Comparison of ENCODE assay signal across 2 cellular contexts in the genomic region with DNA sequence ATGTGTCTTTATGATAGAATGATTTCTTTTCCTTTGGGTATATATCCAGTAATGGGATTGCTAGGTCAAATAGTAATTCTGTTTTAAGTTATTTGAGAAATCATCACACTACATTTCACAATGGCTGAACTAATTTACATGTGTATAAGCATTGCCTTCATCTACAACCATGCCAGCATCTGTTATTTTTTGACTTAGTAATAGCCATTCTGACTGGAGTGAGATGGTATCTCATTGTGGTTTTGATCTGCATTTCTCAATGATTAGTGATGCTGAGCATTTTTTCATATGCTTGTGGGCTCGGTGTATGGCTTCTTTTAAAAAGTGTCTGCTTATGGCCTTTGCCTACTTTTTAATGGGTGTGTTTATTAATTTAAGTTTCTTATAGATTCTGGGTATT.
A peak's percentile ranks its signal among the peaks of the same experiment; 100 is the strongest.
TF ChIP-seq lines count a peak whose summit lies in the region.

No MANE protein-coding gene starts in this region.

TF ChIP-seq in SK-N-SH, 30 proteins besides CTCF, POLR2A, EP300 and RAD21 (continued from another document):
- TF ChIP-seq, protein P1, sequence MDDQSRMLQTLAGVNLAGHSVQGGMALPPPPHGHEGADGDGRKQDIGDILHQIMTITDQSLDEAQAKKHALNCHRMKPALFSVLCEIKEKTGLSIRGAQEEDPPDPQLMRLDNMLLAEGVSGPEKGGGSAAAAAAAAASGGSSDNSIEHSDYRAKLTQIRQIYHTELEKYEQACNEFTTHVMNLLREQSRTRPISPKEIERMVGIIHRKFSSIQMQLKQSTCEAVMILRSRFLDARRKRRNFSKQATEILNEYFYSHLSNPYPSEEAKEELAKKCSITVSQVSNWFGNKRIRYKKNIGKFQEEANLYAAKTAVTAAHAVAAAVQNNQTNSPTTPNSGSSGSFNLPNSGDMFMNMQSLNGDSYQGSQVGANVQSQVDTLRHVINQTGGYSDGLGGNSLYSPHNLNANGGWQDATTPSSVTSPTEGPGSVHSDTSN (IDR thresholded peaks at IDR 0.05), result peak; percentile 95
- TF ChIP-seq TAF1 (IDR thresholded peaks at IDR 0.05; ENCODE audit: borderline replicate concordance, low read depth, low read length) (peak; percentile 24; the same call in 1 of the 2 replicates), MEF2A (IDR thresholded peaks at IDR 0.05; ENCODE audit: borderline replicate concordance, low read depth) (peak; percentile 54; the same call in 1 of the 2 replicates), SMC3 (IDR thresholded peaks at IDR 0.05; ENCODE audit: low read depth, low read length) (no peak), YY1 (IDR thresholded peaks at IDR 0.05; ENCODE audit: low read depth) (peak; percentile 73; the same call in 1 of the 2 replicates), RXRA (IDR thresholded peaks at IDR 0.05; ENCODE audit: borderline replicate concordance, low read depth) (peak; percentile 68; the same call in 1 of the 2 replicates), JUND (IDR thresholded peaks at IDR 0.05) (peak; percentile 97), ELF1 (IDR thresholded peaks at IDR 0.05) (no peak), TEAD4 (IDR thresholded peaks at IDR 0.05; ENCODE audit: borderline replicate concordance, insufficient read depth) (peak; percentile 92), RFX5 (IDR thresholded peaks at IDR 0.05; ENCODE audit: low read length) (no peak), FOSL2 (IDR thresholded peaks at IDR 0.05; ENCODE audit: borderline replicate concordance, low read depth) (peak; percentile 87), GATA2 (CRISPR knock-in tag; IDR thresholded peaks at IDR 0.05) (no peak), SIN3A (IDR thresholded peaks at IDR 0.05; ENCODE audit: borderline replicate concordance, low read depth, low read length) (0 out of 2 replicates have a peak, but pooled peaks have one; percentile 33), GABPA (IDR thresholded peaks at IDR 0.05; ENCODE audit: low read depth) (no peak), EZH2phosphoT487 (IDR thresholded peaks at IDR 0.05; ENCODE audit: borderline replicate concordance, low read depth) (no peak), NFIC (IDR thresholded peaks at IDR 0.05; ENCODE audit: borderline replicate concordance) (peak; percentile 87)
- TF ChIP-seq, protein P2, sequence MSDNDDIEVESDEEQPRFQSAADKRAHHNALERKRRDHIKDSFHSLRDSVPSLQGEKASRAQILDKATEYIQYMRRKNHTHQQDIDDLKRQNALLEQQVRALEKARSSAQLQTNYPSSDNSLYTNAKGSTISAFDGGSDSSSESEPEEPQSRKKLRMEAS (IDR thresholded peaks at IDR 0.05; ENCODE audit: low read depth), result peak; percentile 41; the same call in 1 of the 2 replicates
- TF ChIP-seq, protein P3, sequence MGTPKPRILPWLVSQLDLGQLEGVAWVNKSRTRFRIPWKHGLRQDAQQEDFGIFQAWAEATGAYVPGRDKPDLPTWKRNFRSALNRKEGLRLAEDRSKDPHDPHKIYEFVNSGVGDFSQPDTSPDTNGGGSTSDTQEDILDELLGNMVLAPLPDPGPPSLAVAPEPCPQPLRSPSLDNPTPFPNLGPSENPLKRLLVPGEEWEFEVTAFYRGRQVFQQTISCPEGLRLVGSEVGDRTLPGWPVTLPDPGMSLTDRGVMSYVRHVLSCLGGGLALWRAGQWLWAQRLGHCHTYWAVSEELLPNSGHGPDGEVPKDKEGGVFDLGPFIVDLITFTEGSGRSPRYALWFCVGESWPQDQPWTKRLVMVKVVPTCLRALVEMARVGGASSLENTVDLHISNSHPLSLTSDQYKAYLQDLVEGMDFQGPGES (IDR thresholded peaks at IDR 0.05; ENCODE audit: low read depth, low read length), result no peak
- TF ChIP-seq, protein P4, sequence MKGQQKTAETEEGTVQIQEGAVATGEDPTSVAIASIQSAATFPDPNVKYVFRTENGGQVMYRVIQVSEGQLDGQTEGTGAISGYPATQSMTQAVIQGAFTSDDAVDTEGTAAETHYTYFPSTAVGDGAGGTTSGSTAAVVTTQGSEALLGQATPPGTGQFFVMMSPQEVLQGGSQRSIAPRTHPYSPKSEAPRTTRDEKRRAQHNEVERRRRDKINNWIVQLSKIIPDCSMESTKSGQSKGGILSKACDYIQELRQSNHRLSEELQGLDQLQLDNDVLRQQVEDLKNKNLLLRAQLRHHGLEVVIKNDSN (IDR thresholded peaks at IDR 0.05; ENCODE audit: borderline replicate concordance, low read depth), result peak; percentile 36; the same call in 1 of the 2 replicates
- TF ChIP-seq, protein P5, sequence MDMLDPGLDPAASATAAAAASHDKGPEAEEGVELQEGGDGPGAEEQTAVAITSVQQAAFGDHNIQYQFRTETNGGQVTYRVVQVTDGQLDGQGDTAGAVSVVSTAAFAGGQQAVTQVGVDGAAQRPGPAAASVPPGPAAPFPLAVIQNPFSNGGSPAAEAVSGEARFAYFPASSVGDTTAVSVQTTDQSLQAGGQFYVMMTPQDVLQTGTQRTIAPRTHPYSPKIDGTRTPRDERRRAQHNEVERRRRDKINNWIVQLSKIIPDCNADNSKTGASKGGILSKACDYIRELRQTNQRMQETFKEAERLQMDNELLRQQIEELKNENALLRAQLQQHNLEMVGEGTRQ (IDR thresholded peaks at IDR 0.05; ENCODE audit: borderline replicate concordance, low read depth, low read length), result no peak
- TF ChIP-seq, protein P6, sequence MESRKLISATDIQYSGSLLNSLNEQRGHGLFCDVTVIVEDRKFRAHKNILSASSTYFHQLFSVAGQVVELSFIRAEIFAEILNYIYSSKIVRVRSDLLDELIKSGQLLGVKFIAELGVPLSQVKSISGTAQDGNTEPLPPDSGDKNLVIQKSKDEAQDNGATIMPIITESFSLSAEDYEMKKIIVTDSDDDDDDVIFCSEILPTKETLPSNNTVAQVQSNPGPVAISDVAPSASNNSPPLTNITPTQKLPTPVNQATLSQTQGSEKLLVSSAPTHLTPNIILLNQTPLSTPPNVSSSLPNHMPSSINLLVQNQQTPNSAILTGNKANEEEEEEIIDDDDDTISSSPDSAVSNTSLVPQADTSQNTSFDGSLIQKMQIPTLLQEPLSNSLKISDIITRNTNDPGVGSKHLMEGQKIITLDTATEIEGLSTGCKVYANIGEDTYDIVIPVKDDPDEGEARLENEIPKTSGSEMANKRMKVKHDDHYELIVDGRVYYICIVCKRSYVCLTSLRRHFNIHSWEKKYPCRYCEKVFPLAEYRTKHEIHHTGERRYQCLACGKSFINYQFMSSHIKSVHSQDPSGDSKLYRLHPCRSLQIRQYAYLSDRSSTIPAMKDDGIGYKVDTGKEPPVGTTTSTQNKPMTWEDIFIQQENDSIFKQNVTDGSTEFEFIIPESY (IDR thresholded peaks at IDR 0.05; ENCODE audit: borderline replicate concordance, low read depth), result peak; percentile 61; the same call in 1 of the 2 replicates

TF ChIP-seq in HepG2, 621 proteins besides CTCF, POLR2A, EP300 and RAD21:
- TF ChIP-seq, protein P7, sequence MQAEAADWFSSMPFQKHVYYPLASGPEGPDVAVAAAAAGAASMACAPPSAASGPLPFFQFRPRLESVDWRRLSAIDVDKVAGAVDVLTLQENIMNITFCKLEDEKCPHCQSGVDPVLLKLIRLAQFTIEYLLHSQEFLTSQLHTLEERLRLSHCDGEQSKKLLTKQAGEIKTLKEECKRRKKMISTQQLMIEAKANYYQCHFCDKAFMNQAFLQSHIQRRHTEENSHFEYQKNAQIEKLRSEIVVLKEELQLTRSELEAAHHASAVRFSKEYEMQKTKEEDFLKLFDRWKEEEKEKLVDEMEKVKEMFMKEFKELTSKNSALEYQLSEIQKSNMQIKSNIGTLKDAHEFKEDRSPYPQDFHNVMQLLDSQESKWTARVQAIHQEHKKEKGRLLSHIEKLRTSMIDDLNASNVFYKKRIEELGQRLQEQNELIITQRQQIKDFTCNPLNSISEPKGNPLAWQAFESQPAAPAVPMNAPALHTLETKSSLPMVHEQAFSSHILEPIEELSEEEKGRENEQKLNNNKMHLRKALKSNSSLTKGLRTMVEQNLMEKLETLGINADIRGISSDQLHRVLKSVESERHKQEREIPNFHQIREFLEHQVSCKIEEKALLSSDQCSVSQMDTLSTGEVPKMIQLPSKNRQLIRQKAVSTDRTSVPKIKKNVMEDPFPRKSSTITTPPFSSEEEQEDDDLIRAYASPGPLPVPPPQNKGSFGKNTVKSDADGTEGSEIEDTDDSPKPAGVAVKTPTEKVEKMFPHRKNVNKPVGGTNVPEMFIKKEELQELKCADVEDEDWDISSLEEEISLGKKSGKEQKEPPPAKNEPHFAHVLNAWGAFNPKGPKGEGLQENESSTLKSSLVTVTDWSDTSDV (CRISPR knock-in tag; IDR thresholded peaks at IDR 0.05), result no peak
- TF ChIP-seq SMC3 (IDR thresholded peaks at IDR 0.05; ENCODE audit: low read length) (no peak), ATF7 (IDR thresholded peaks at IDR 0.05) (no peak), ATF7 (CRISPR knock-in tag; IDR thresholded peaks at IDR 0.05) (no peak), FOXK1 (CRISPR knock-in tag; IDR thresholded peaks at IDR 0.05; ENCODE audit: borderline replicate concordance, low read depth) (no peak), ZNF451 (CRISPR knock-in tag; IDR thresholded peaks at IDR 0.05) (no peak), GABPB1 (CRISPR knock-in tag; IDR thresholded peaks at IDR 0.05) (no peak), FOXA1 (IDR thresholded peaks at IDR 0.05) (no peak), FOXA1 (CRISPR knock-in tag; IDR thresholded peaks at IDR 0.05) (no peak), ETV6 (CRISPR knock-in tag; conservative IDR thresholded peaks at IDR 0.05) (no peak), ZNF850 (CRISPR knock-in tag; conservative IDR thresholded peaks at IDR 0.05) (no peak), MEIS1 (CRISPR knock-in tag; IDR thresholded peaks at IDR 0.05; ENCODE audit: borderline replicate concordance) (no peak), KAT2B (IDR thresholded peaks at IDR 0.05; ENCODE audit: borderline replicate concordance, low read depth, low read length) (no peak), KAT8 (CRISPR knock-in tag; IDR thresholded peaks at IDR 0.05) (no peak), ZMYM3 (CRISPR knock-in tag; IDR thresholded peaks at IDR 0.05) (no peak)
- TF ChIP-seq, protein P8, sequence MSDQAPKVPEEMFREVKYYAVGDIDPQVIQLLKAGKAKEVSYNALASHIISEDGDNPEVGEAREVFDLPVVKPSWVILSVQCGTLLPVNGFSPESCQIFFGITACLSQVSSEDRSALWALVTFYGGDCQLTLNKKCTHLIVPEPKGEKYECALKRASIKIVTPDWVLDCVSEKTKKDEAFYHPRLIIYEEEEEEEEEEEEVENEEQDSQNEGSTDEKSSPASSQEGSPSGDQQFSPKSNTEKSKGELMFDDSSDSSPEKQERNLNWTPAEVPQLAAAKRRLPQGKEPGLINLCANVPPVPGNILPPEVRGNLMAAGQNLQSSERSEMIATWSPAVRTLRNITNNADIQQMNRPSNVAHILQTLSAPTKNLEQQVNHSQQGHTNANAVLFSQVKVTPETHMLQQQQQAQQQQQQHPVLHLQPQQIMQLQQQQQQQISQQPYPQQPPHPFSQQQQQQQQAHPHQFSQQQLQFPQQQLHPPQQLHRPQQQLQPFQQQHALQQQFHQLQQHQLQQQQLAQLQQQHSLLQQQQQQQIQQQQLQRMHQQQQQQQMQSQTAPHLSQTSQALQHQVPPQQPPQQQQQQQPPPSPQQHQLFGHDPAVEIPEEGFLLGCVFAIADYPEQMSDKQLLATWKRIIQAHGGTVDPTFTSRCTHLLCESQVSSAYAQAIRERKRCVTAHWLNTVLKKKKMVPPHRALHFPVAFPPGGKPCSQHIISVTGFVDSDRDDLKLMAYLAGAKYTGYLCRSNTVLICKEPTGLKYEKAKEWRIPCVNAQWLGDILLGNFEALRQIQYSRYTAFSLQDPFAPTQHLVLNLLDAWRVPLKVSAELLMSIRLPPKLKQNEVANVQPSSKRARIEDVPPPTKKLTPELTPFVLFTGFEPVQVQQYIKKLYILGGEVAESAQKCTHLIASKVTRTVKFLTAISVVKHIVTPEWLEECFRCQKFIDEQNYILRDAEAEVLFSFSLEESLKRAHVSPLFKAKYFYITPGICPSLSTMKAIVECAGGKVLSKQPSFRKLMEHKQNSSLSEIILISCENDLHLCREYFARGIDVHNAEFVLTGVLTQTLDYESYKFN (CRISPR knock-in tag; conservative IDR thresholded peaks at IDR 0.05), result no peak
- TF ChIP-seq, protein P9, sequence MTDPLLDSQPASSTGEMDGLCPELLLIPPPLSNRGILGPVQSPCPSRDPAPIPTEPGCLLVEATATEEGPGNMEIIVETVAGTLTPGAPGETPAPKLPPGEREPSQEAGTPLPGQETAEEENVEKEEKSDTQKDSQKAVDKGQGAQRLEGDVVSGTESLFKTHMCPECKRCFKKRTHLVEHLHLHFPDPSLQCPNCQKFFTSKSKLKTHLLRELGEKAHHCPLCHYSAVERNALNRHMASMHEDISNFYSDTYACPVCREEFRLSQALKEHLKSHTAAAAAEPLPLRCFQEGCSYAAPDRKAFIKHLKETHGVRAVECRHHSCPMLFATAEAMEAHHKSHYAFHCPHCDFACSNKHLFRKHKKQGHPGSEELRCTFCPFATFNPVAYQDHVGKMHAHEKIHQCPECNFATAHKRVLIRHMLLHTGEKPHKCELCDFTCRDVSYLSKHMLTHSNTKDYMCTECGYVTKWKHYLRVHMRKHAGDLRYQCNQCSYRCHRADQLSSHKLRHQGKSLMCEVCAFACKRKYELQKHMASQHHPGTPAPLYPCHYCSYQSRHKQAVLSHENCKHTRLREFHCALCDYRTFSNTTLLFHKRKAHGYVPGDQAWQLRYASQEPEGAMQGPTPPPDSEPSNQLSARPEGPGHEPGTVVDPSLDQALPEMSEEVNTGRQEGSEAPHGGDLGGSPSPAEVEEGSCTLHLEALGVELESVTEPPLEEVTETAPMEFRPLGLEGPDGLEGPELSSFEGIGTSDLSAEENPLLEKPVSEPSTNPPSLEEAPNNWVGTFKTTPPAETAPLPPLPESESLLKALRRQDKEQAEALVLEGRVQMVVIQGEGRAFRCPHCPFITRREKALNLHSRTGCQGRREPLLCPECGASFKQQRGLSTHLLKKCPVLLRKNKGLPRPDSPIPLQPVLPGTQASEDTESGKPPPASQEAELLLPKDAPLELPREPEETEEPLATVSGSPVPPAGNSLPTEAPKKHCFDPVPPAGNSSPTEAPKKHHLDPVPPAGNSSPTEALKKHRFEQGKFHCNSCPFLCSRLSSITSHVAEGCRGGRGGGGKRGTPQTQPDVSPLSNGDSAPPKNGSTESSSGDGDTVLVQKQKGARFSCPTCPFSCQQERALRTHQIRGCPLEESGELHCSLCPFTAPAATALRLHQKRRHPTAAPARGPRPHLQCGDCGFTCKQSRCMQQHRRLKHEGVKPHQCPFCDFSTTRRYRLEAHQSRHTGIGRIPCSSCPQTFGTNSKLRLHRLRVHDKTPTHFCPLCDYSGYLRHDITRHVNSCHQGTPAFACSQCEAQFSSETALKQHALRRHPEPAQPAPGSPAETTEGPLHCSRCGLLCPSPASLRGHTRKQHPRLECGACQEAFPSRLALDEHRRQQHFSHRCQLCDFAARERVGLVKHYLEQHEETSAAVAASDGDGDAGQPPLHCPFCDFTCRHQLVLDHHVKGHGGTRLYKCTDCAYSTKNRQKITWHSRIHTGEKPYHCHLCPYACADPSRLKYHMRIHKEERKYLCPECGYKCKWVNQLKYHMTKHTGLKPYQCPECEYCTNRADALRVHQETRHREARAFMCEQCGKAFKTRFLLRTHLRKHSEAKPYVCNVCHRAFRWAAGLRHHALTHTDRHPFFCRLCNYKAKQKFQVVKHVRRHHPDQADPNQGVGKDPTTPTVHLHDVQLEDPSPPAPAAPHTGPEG (CRISPR knock-in tag; IDR thresholded peaks at IDR 0.05), result no peak
TF ChIP-seq in HepG2: peak in this region for 0.
